In the genomic region with DNA sequence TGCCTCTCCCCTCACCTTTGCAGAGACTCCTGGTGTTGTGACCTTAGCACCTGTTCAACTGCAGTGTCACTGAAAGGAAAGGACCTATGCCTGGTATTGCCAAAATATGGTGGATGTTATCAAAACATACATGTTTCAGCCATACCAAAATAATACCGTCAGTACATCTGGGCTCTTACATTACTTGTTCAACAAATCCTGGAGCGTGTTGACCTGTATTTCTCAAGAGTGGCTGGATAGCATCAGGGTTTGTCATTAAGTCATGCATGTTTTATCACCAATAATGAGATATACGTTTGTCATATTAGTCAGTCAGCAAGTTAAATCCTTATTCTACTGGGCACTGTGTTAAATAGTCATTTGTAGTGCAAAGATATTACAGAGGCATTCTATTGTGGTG, we compare ENCODE assay signal across 3 cellular contexts.
"Had no signal": no experiment of that assay in that cellular context is flagged by ENCODE, and none has a peak within 500 bp of the region (broad histone marks: within the 10 kb centered on the region; RNA-seq: fewer than 3 reads in every experiment).

No MANE protein-coding gene starts in this region.

- DNase-seq: GDM1, GF-D8 had no signal

- H3K4me3 ChIP-seq: GM12878 had no signal
